20 cellular contexts compared by ENCODE assay signal in genomic region chr3:60229502-60229901, GRCh38.
"Had no signal": no experiment of that assay in that cellular context is flagged by ENCODE, and none has a peak within 500 bp of the region (broad histone marks: within the 10 kb centered on the region; RNA-seq: fewer than 3 reads in every experiment).

No MANE protein-coding gene starts in this region.

- DNase-seq: dermis blood vessel endothelial cell; dorsolateral prefrontal cortex; effector CD4-positive, alpha-beta T cell; effector memory CD4-positive, alpha-beta T cell; foreskin keratinocyte; heart left ventricle; hypothalamus; islet precursor cell; kidney; kidney glomerular epithelial cell; left colon; left ventricle myocardium superior; lower lobe of right lung; mesenchymal stem cell; midbrain had no signal

- H3K27ac ChIP-seq: coronary artery, dorsolateral prefrontal cortex, esophagus muscularis mucosa, foreskin keratinocyte, gastroesophageal sphincter, heart left ventricle, hepatocyte, lower lobe of right lung had no signal

- H2AFZ ChIP-seq: hepatocyte had no signal

- ATAC-seq: foreskin keratinocyte, gastroesophageal sphincter, heart left ventricle, left colon, left lobe of liver, left ventricle myocardium superior, lower lobe of right lung had no signal

- H3K4me1 ChIP-seq: foreskin keratinocyte, gastroesophageal sphincter, lower lobe of right lung had no signal

- H3K79me2 ChIP-seq: hepatocyte had no signal

- H3K36me3 ChIP-seq: esophagus muscularis mucosa, gastroesophageal sphincter, heart left ventricle, lower lobe of right lung had no signal

- H3K27me3 ChIP-seq: dorsolateral prefrontal cortex, esophagus muscularis mucosa, foreskin keratinocyte, gastroesophageal sphincter, heart left ventricle, hepatocyte had no signal

- H3K4me2 ChIP-seq: hepatocyte had no signal

- H3K9me3 ChIP-seq: esophagus muscularis mucosa, gastroesophageal sphincter, heart left ventricle, lower lobe of right lung had no signal

- H3K4me3 ChIP-seq: coronary artery, dorsolateral prefrontal cortex, esophagus muscularis mucosa, gastroesophageal sphincter, heart left ventricle, hepatocyte, lower lobe of right lung had no signal
